7 cellular contexts compared by ENCODE assay signal in genomic region chr12:66234722-66235625, GRCh38. TPM values are rescaled to one million over a fixed set of nuclear protein-coding genes. Genes with fewer than 3 reads are reported as not detected.
DNase-seq lines count a peak whose midpoint lies in the region; ATAC-seq and TF ChIP-seq lines count a peak whose summit lies in the region.
"Not testable (repeated sequence)": the region's sequence is repeated elsewhere in the genome, so short reads cannot be mapped to it uniquely, and the experiment has no call there.

No MANE protein-coding gene starts in this region.

- not testable (repeated sequence) for H3K36me3 Mint-ChIP-seq in activated CD4-positive, alpha-beta T cell treated with anti-CD3 and anti-CD28 coated beads for 36 hours (ENCODE audit: low read depth)

- DNase-seq in NCI-H2107 treated with DMSO at 0.1 percent for 48 hours (lab: John Stamatoyannopoulos, UW; ENCODE audit: unreplicated experiment) (peak; percentile 5), cardiac fibroblast (ENCODE audit: low read depth in 2 of 2) (peak; percentile 40 to 76), putamen (ENCODE audit: low spot score) (peak; percentile 13)
- peak; percentile 64 for DNase-seq in activated CD4-positive, alpha-beta T cell treated with anti-CD3 and anti-CD28 coated beads for 36 hours

- H3K4me3 Mint-ChIP-seq in activated CD4-positive, alpha-beta T cell treated with anti-CD3 and anti-CD28 coated beads for 36 hours, result peak overlapping the region; percentile 54

- not testable (repeated sequence) for H3K4me1 Mint-ChIP-seq in activated CD4-positive, alpha-beta T cell treated with anti-CD3 and anti-CD28 coated beads for 36 hours

- not testable (repeated sequence) for H3K27ac Mint-ChIP-seq in activated CD4-positive, alpha-beta T cell treated with anti-CD3 and anti-CD28 coated beads for 36 hours

- H3K9me3 Mint-ChIP-seq in activated CD4-positive, alpha-beta T cell treated with anti-CD3 and anti-CD28 coated beads for 36 hours (ENCODE audit: low read depth), result not testable (repeated sequence)

- H3K4me3 ChIP-seq in cardiac fibroblast (replicated peaks in 1 of 2; ENCODE audit: low read depth in 2 of 2, low read length in 2 of 2), result peak overlapping the region; percentile 36 to 47
- H3K4me3 ChIP-seq in iPS-11a (ENCODE audit: low read depth, low read length), result peak overlapping the region; percentile 38

- intact Hi-C loops in activated CD4-positive, alpha-beta T cell treated with anti-CD3 and anti-CD28 coated beads for 36 hours (cut with DNase I, micrococcal nuclease), result loop anchor here in 1 of 2 experiments (1.0 to 5.0 kb wide), 2 partner anchors 66 to 103 kb away; partner anchors contain the start of genes LLPH and TMBIM4

- CTCF ChIA-PET in activated CD4-positive, alpha-beta T cell treated with anti-CD3 and anti-CD28 coated beads for 36 hours (lab: Charles Lee), result interaction anchor here (0.6 to 1.9 kb wide), 10 partner anchors 9 to 95 kb away, joined by 3 to 10 read pairs (median 3); partner anchors contain the start of gene TMBIM4

- POLR2A ChIA-PET in activated CD4-positive, alpha-beta T cell treated with anti-CD3 and anti-CD28 coated beads for 36 hours (lab: Charles Lee), result not testable (repeated sequence)

- H3K27me3 Mint-ChIP-seq in activated CD4-positive, alpha-beta T cell treated with anti-CD3 and anti-CD28 coated beads for 36 hours, result peaks cover 23% of the 10 kb centered on the region

- TF ChIP-seq CTCF in cardiac fibroblast (IDR thresholded peaks at IDR 0.05; ENCODE audit: low read depth, low read length), result not testable (repeated sequence)

- ATAC-seq in GM18861 (IDR thresholded peaks at IDR 0.05; ENCODE audit: unreplicated experiment), result peak; percentile 21
- peak; percentile 37 for ATAC-seq in HG02938 (IDR thresholded peaks at IDR 0.05; ENCODE audit: unreplicated experiment)
- ATAC-seq in activated CD4-positive, alpha-beta T cell treated with anti-CD3 and anti-CD28 coated beads for 36 hours, result peak; percentile 77

RNA-seq across cellular contexts. Expression of gene IRAK3, which starts 46.0 kb away (rescaled TPM):
- total RNA-seq in activated CD4-positive, alpha-beta T cell treated with anti-CD3 and anti-CD28 coated beads for 36 hours, result 1 to 10 TPM in 1 of 2 experiments, under 1 TPM in 1; 0.82 to 1.1 TPM

Comparison
In these comparisons a context has a peak if more than half of its experiments do, and no peak if none do; other contexts are left out.
1. Peak in every context shown above with its lines: DNase-seq, ATAC-seq and H3K4me3 ChIP-seq.
2. ATAC-seq: peak in every context shown above with its lines; median percentile 77 in activated CD4-positive, alpha-beta T cell treated with anti-CD3 and anti-CD28 coated beads for 36 hours; 37 in HG02938; 21 in GM18861.
3. DNase-seq: peak in every context shown above with its lines; median percentile 64 in activated CD4-positive, alpha-beta T cell treated with anti-CD3 and anti-CD28 coated beads for 36 hours; 58 in cardiac fibroblast; 13 in putamen; 5 in NCI-H2107 treated with DMSO at 0.1 percent for 48 hours.